ENCODE assay signal across 10 cellular contexts in genomic region chr1:38474738-38475623, GRCh38.
DNase-seq lines count a peak whose midpoint lies in the region; ATAC-seq, FAIRE-seq and TF ChIP-seq lines count a peak whose summit lies in the region.
"Had no signal": no experiment of that assay in that cellular context is flagged by ENCODE, and none has a peak within 500 bp of the region (broad histone marks: within the 10 kb centered on the region; RNA-seq: fewer than 3 reads in every experiment).

No MANE protein-coding gene starts in this region.

- no peak for TF ChIP-seq POLR2A in H54 (IDR thresholded peaks at IDR 0.05; ENCODE audit: low read depth, low read length)

- 56 to 63% methylated on average over 18 of the region's 18 CpGs for WGBS in heart right ventricle, 2 donors

- peaks cover 0 to 8% (median 0%) of the 10 kb centered on the region in 9 donors for H3K4me1 ChIP-seq in heart right ventricle

- H3K4me1 Mint-ChIP-seq in T-helper 2 cell treated with Interferon-gamma antibody and Interleukin-4, amounts not matched to agents 5 μg/mL and 100 μg/mL, for 36 hours (ENCODE audit: low read depth) = peaks cover 10% of the 10 kb centered on the region
- peaks cover 21% of the 10 kb centered on the region for H3K4me1 Mint-ChIP-seq in progenitor cell of endocrine pancreas (ENCODE audit: low read depth)

- peak overlapping the region; percentile 53 for H3K4me3 Mint-ChIP-seq in T-helper 2 cell treated with Interferon-gamma antibody and Interleukin-4, amounts not matched to agents 5 μg/mL and 100 μg/mL, for 36 hours
- peak overlapping the region; percentile 58 for H3K4me3 Mint-ChIP-seq in progenitor cell of endocrine pancreas (ENCODE audit: low read depth)

- no peak overlapping the region for H3K27ac Mint-ChIP-seq in T-helper 2 cell treated with Interferon-gamma antibody and Interleukin-4, amounts not matched to agents 5 μg/mL and 100 μg/mL, for 36 hours
- peak overlapping the region; percentile 92 for H3K27ac Mint-ChIP-seq in progenitor cell of endocrine pancreas

- H3K27me3 Mint-ChIP-seq in T-helper 2 cell treated with Interferon-gamma antibody and Interleukin-4, amounts not matched to agents 5 μg/mL and 100 μg/mL, for 36 hours (ENCODE audit: low read depth) = peaks cover 61% of the 10 kb centered on the region
- peaks cover 26% of the 10 kb centered on the region for H3K27me3 Mint-ChIP-seq in progenitor cell of endocrine pancreas

- H3K9me3 Mint-ChIP-seq in T-helper 2 cell treated with Interferon-gamma antibody and Interleukin-4, amounts not matched to agents 5 μg/mL and 100 μg/mL, for 36 hours = peaks cover 7% of the 10 kb centered on the region
- peaks cover 6% of the 10 kb centered on the region for H3K9me3 Mint-ChIP-seq in progenitor cell of endocrine pancreas (ENCODE audit: low read depth)

- peaks cover 4 to 88% (median 68%) of the 10 kb centered on the region in 7 donors for H3K27me3 ChIP-seq in heart right ventricle

- H3K4me3 ChIP-seq in heart right ventricle = no peak overlapping the region

- ATAC-seq in GM19043 (IDR thresholded peaks at IDR 0.05; ENCODE audit: low read depth, unreplicated experiment) = peak; percentile 70
- ATAC-seq in HG02852 (IDR thresholded peaks at IDR 0.05; ENCODE audit: unreplicated experiment) = peak; percentile 77
- no peak for ATAC-seq in heart right ventricle

- peaks cover 0 to 10% (median 0%) of the 10 kb centered on the region in 11 donors for H3K9me3 ChIP-seq in heart right ventricle

- no peaks in the 10 kb centered on the region for H3K36me3 ChIP-seq in heart right ventricle

- intact Hi-C loops in heart right ventricle (cut with DNase I) = no loop called here

- H3K27ac ChIP-seq in heart right ventricle = no peak overlapping the region

- no peak for TF ChIP-seq CTCF in progenitor cell of endocrine pancreas (IDR thresholded peaks at IDR 0.05; ENCODE audit: unreplicated experiment)
- no peak for TF ChIP-seq CTCF in heart right ventricle (IDR thresholded peaks at IDR 0.05)

- no peaks in the 10 kb centered on the region for H3K36me3 Mint-ChIP-seq in T-helper 2 cell treated with Interferon-gamma antibody and Interleukin-4, amounts not matched to agents 5 μg/mL and 100 μg/mL, for 36 hours (ENCODE audit: low read depth)
- H3K36me3 Mint-ChIP-seq in progenitor cell of endocrine pancreas (ENCODE audit: insufficient read depth) = peaks cover 1% of the 10 kb centered on the region

- FAIRE-seq in H54 (lab: Jason Lieb, UNC) (no peak), frontal cortex (lab: Jason Lieb, UNC) (no peak)
- FAIRE-seq: colon had no signal

- DNase-seq in T-helper 2 cell treated with Interferon-gamma antibody and Interleukin-4, amounts not matched to agents 5 μg/mL and 100 μg/mL, for 36 hours (ENCODE audit: low spot score) = no peak
- DNase-seq in progenitor cell of endocrine pancreas (ENCODE audit: low spot score, unreplicated experiment) = no peak
- no peak for DNase-seq in H54 (ENCODE audit: insufficient read length, low spot score)
- no peak for DNase-seq in heart right ventricle
- no peak for DNase-seq in frontal cortex (ENCODE audit: low spot score in 2 of 2)
- no peak for DNase-seq in hepatic stellate cell (ENCODE audit: low spot score)
- DNase-seq: NCI-H2081 had no signal

Comparison
In these comparisons a context has a peak if more than half of its experiments do, and no peak if none do; other contexts are left out.
1. ATAC-seq: peak in GM19043 (single experiment) and HG02852 (single experiment); none in heart right ventricle (0 of 8).